ENCODE assay signal across 8 cellular contexts in the genomic region with DNA sequence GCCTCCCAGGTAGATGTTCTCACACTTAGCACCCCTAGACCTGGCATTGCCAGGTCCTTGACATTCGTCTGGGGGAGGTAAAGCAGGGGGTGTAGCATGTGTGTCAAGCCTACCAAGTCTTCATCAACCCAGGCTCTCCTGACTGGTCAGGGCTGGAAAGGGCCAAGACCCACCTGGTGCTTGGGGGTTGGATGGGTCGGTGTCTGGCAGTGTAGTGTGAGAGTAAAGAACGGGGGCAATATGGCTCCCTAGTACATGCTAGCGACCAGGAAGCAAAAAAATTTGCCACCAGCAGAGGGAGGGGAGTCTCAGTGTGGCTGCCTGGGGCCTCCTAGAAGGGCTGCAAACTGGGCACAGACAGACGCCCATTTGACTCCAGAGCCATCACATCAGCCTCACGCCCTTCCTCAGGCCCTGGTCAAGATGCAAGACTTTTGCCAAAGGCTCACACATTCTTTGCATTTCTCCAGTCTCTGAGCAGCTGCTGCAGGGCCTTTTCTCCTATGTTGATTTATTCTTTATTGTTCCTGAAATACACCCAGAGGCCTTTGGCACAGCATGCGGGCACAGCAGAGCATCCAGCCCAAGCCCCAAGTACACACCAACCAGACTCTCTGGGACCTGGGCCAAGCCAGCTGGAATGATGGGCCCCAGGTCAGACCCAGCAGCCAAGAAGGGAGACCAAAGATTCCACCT. TPM values are rescaled to one million over a fixed set of nuclear protein-coding genes. Genes with fewer than 3 reads are reported as not detected.
DNase-seq lines count a peak whose midpoint lies in the region; ATAC-seq and TF ChIP-seq lines count a peak whose summit lies in the region.

No MANE protein-coding gene starts in this region.

- DNase-seq in NCI-H2107 treated with DMSO at 0.1 percent for 48 hours (lab: John Stamatoyannopoulos, UW; ENCODE audit: unreplicated experiment) (peak; percentile 19), NCI-H2107 (lab: John Stamatoyannopoulos, UW) (no peak), SK-MEL-5 (ENCODE audit: low read depth, low spot score) (peak; percentile 61), lung microvascular endothelial cell (ENCODE audit: low read depth in 2 of 2) (peak; percentile 43 to 48), upper lobe of right lung (peak; percentile 72), NCI-H1417 treated with DMSO at 0.1 percent for 48 hours (lab: John Stamatoyannopoulos, UW) (no peak)

- H3K9me3 ChIP-seq in upper lobe of right lung, result no peaks in the 10 kb centered on the region

- no peak overlapping the region for H3K4me3 ChIP-seq in upper lobe of right lung

- peaks cover 98% of the 10 kb centered on the region for H3K4me1 ChIP-seq in upper lobe of right lung

- TF ChIP-seq CTCF in upper lobe of right lung (IDR thresholded peaks at IDR 0.05), result peak; percentile 33

- H3K27ac ChIP-seq in cingulate gyrus (ENCODE audit: low read depth, low read length) (peak overlapping the region; percentile 78), upper lobe of right lung (peak overlapping the region; percentile 98)

- no peaks in the 10 kb centered on the region for H3K36me3 ChIP-seq in upper lobe of right lung

- H3K27me3 ChIP-seq in upper lobe of right lung, result no peaks in the 10 kb centered on the region

- in situ Hi-C loops in SK-MEL-5 (cut with HindIII; ENCODE audit: low pct_unique_long_range_greater_than_20kb, low sequenced_read_pairs), result no loop called here

- ATAC-seq in upper lobe of right lung, result peak; percentile 22
- no peak for ATAC-seq in GM18870 (IDR thresholded peaks at IDR 0.05; ENCODE audit: unreplicated experiment)

- intact Hi-C loops in upper lobe of right lung (cut with DNase I), result no loop called here

RNA-seq across cellular contexts. Expression of a gene that starts 38.3 kb away (rescaled TPM):
- 5.2 and 5.3 TPM in 2 replicates for total RNA-seq in SK-MEL-5 (2014; rRNA removed; shearing (Covaris generic))
- 29.0 and 34.6 TPM in 2 replicates for polyA plus RNA-seq in SK-MEL-5 (2015; cell fraction: cytosol; rRNA removed)
- 17.0 and 23.4 TPM in 2 replicates for polyA plus RNA-seq in SK-MEL-5 (2015; cell fraction: nucleus; rRNA removed)
- 11.3 and 15.1 TPM in 2 replicates for total RNA-seq in lung microvascular endothelial cell
- 22.0 TPM for total RNA-seq in upper lobe of right lung

Comparison
In these comparisons a context has a peak if more than half of its experiments do, and no peak if none do; other contexts are left out.
1. DNase-seq: peak in NCI-H2107 treated with DMSO at 0.1 percent for 48 hours (single experiment), SK-MEL-5 (single experiment), lung microvascular endothelial cell (2 of 2) and upper lobe of right lung (single experiment); none in NCI-H2107 (single experiment) and NCI-H1417 treated with DMSO at 0.1 percent for 48 hours (single experiment).